In the genomic region with DNA sequence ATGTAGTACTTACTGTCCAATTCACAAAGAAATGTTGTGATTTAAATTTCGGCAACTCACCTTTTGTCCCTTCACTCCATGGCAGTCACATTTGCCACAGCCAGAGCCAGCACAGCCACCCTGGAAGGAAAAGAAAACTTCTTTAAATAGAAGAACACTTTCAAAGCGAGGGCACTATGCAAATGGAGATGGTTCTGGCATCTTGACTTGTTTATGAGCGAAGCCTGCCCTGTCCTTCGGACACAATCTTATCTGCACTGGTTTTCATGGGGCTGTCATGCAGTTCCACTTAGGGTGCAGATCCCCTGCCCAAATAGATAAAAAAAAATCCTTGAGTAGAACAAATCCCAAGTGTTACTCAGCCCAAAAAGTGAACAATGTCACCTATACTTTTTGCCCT, we compare ENCODE assay signal across 18 cellular contexts.
"Had no signal": no experiment of that assay in that cellular context is flagged by ENCODE, and none has a peak within 500 bp of the region (broad histone marks: within the 10 kb centered on the region; RNA-seq: fewer than 3 reads in every experiment).

No MANE protein-coding gene starts in this region.

- H3K27ac Mint-ChIP-seq: activated CD4-positive, alpha-beta T cell treated with anti-CD3 and anti-CD28 coated beads, Interleukin-2, amount 10 ng/mL, durations not matched to agents 7 days and 5 days; activated naive CD4-positive, alpha-beta T cell treated with anti-CD3 and anti-CD28 coated beads, Interleukin-2, amount 50 U/mL, for 72 hours; activated T-cell treated with anti-CD3 and anti-CD28 coated beads, Interleukin-2, amount 50 U/mL, for 72 hours; natural killer cell treated with Interleukin-12 subunit alpha and Interleukin-12 subunit beta and Interleukin-15 and Interleukin-18, amount 100 ng/mL, for 72 hours; type B pancreatic cell had no signal

- H3K27me3 Mint-ChIP-seq: type B pancreatic cell had no signal

- DNase-seq: activated CD4-positive, alpha-beta T cell treated with anti-CD3 and anti-CD28 coated beads, Interleukin-2, amount 10 ng/mL, durations not matched to agents 7 days and 5 days; activated CD4-positive, CD25-positive, alpha-beta regulatory T cell; activated gamma-delta T cell treated with Interleukin-2 at 50 U/mL for 16 hours; activated T-cell treated with anti-CD3 and anti-CD28 coated beads, Interleukin-2, amount 50 U/mL, for 72 hours; adrenal gland; caudate nucleus; colonic mucosa; erythroblast; gastrocnemius medialis; lower lobe of right lung; stimulated activated CD4-positive, alpha-beta T cell treated with anti-CD3 and anti-CD28 coated beads, Interleukin-2, amount 100 ng/mL, for 24 hours; stimulated activated naive CD4-positive, alpha-beta T cell treated with Interleukin-2 at 50 U/mL for 16 hours; T-helper 1 cell; T-helper 9 cell had no signal

- H3K27me3 ChIP-seq: adrenal gland, colonic mucosa had no signal

- H3K9me3 Mint-ChIP-seq: activated CD4-positive, alpha-beta T cell treated with anti-CD3 and anti-CD28 coated beads, Interleukin-2, amount 10 ng/mL, durations not matched to agents 7 days and 5 days; activated naive CD4-positive, alpha-beta T cell treated with anti-CD3 and anti-CD28 coated beads, Interleukin-2, amount 50 U/mL, for 72 hours; activated T-cell treated with anti-CD3 and anti-CD28 coated beads, Interleukin-2, amount 50 U/mL, for 72 hours; natural killer cell treated with Interleukin-12 subunit alpha and Interleukin-12 subunit beta and Interleukin-15 and Interleukin-18, amount 100 ng/mL, for 72 hours; type B pancreatic cell had no signal

- H3K36me3 ChIP-seq: adrenal gland, colonic mucosa, gastrocnemius medialis, neutrophil had no signal

- H3K4me1 ChIP-seq: colonic mucosa had no signal

- H3K4me1 Mint-ChIP-seq: activated CD4-positive, alpha-beta T cell treated with anti-CD3 and anti-CD28 coated beads, Interleukin-2, amount 10 ng/mL, durations not matched to agents 7 days and 5 days had no signal

- H3K4me3 Mint-ChIP-seq: activated CD4-positive, alpha-beta T cell treated with anti-CD3 and anti-CD28 coated beads, Interleukin-2, amount 10 ng/mL, durations not matched to agents 7 days and 5 days; activated T-cell treated with anti-CD3 and anti-CD28 coated beads, Interleukin-2, amount 50 U/mL, for 72 hours; natural killer cell treated with Interleukin-12 subunit alpha and Interleukin-12 subunit beta and Interleukin-15 and Interleukin-18, amount 100 ng/mL, for 72 hours; type B pancreatic cell had no signal

- ATAC-seq: activated naive CD4-positive, alpha-beta T cell treated with anti-CD3 and anti-CD28 coated beads, Interleukin-2, amount 50 U/mL, for 72 hours; activated T-cell treated with anti-CD3 and anti-CD28 coated beads, Interleukin-2, amount 50 U/mL, for 72 hours; gastrocnemius medialis; lower lobe of right lung; natural killer cell treated with Interleukin-12 subunit alpha and Interleukin-12 subunit beta and Interleukin-15 and Interleukin-18, amount 100 ng/mL, for 72 hours had no signal

- H3K4me3 ChIP-seq: adrenal gland, colonic mucosa, gastrocnemius medialis, lower lobe of right lung had no signal

- H3K36me3 Mint-ChIP-seq: activated naive CD4-positive, alpha-beta T cell treated with anti-CD3 and anti-CD28 coated beads, Interleukin-2, amount 50 U/mL, for 72 hours; natural killer cell treated with Interleukin-12 subunit alpha and Interleukin-12 subunit beta and Interleukin-15 and Interleukin-18, amount 100 ng/mL, for 72 hours; type B pancreatic cell had no signal

- H3K9me3 ChIP-seq: adrenal gland, colonic mucosa, gastrocnemius medialis, lower lobe of right lung, neutrophil had no signal

- H3K27ac ChIP-seq: adrenal gland, colonic mucosa, lower lobe of right lung, neutrophil had no signal
